In genomic region chr3:13190376-13190762, GRCh38 we compare ENCODE assay signal across 1 cellular context.
TF ChIP-seq lines count a peak whose summit lies in the region.

No MANE protein-coding gene starts in this region.

TF ChIP-seq in HepG2, 621 proteins besides CTCF, POLR2A, EP300 and RAD21 (continued from another document and continues in another):
- TF ChIP-seq ZNF770 (CRISPR knock-in tag; IDR thresholded peaks at IDR 0.05) = no peak
- TF ChIP-seq USF2 (IDR thresholded peaks at IDR 0.05; ENCODE audit: low read depth, low read length) = no peak
- no peak for TF ChIP-seq USF2 (CRISPR knock-in tag; IDR thresholded peaks at IDR 0.05; ENCODE audit: borderline replicate concordance)
- no peak for TF ChIP-seq DR1 (CRISPR knock-in tag; IDR thresholded peaks at IDR 0.05)
- TF ChIP-seq HNF4A (CRISPR knock-in tag; IDR thresholded peaks at IDR 0.05) = peak; percentile 21; the same call in 1 of the 2 replicates
- TF ChIP-seq BRCA1 (CRISPR knock-in tag; IDR thresholded peaks at IDR 0.05) = no peak
- TF ChIP-seq HMG20A (CRISPR knock-in tag; IDR thresholded peaks at IDR 0.05; ENCODE audit: borderline replicate concordance) = peak; percentile 38; the same call in 1 of the 2 replicates
- no peak for TF ChIP-seq MATR3 (CRISPR knock-in tag; IDR thresholded peaks at IDR 0.05)
- peak; percentile 45; the same call in 1 of the 2 replicates for TF ChIP-seq ETV5 (CRISPR knock-in tag; IDR thresholded peaks at IDR 0.05; ENCODE audit: borderline replicate concordance)
- TF ChIP-seq RARA (CRISPR knock-in tag; IDR thresholded peaks at IDR 0.05) = peak; percentile 98
- TF ChIP-seq PAXIP1 (CRISPR knock-in tag; conservative IDR thresholded peaks at IDR 0.05) = 0 out of 2 replicates have a peak, but pooled peaks have one; percentile 1
- TF ChIP-seq MED1 (CRISPR knock-in tag; IDR thresholded peaks at IDR 0.05) = peak; percentile 52
- no peak for TF ChIP-seq DMTF1 (CRISPR knock-in tag; IDR thresholded peaks at IDR 0.05)
- TF ChIP-seq ZNF572 (CRISPR knock-in tag; IDR thresholded peaks at IDR 0.05) = no peak
- no peak for TF ChIP-seq ADNP (CRISPR knock-in tag; IDR thresholded peaks at IDR 0.05)
- TF ChIP-seq MAFF (IDR thresholded peaks at IDR 0.05; ENCODE audit: low read depth, low read length) = no peak
- TF ChIP-seq THAP11 (CRISPR knock-in tag; IDR thresholded peaks at IDR 0.05) = peak; percentile 26; the same call in 1 of the 2 replicates
- TF ChIP-seq KLF15 (CRISPR knock-in tag; IDR thresholded peaks at IDR 0.05; ENCODE audit: borderline replicate concordance) = no peak
- peak; percentile 91 for TF ChIP-seq ZNF362 (CRISPR knock-in tag; IDR thresholded peaks at IDR 0.05; ENCODE audit: borderline replicate concordance)
- TF ChIP-seq TEAD3 (CRISPR knock-in tag; optimal IDR thresholded peaks at IDR 0.05; ENCODE audit: borderline replicate concordance) = peak; percentile 36
- TF ChIP-seq KIAA2018 (CRISPR knock-in tag; IDR thresholded peaks at IDR 0.05; ENCODE audit: borderline replicate concordance) = no peak
- peak; percentile 74; the same call in 1 of the 2 replicates for TF ChIP-seq RXRA (CRISPR knock-in tag; IDR thresholded peaks at IDR 0.05)
- no peak for TF ChIP-seq ZNF598 (CRISPR knock-in tag; IDR thresholded peaks at IDR 0.05; ENCODE audit: borderline replicate concordance)
- no peak for TF ChIP-seq TEF (CRISPR knock-in tag; IDR thresholded peaks at IDR 0.05)
- TF ChIP-seq ZBED4 (CRISPR knock-in tag; IDR thresholded peaks at IDR 0.05; ENCODE audit: borderline replicate concordance) = no peak
- peak; percentile 67 for TF ChIP-seq PPARG (CRISPR knock-in tag; conservative IDR thresholded peaks at IDR 0.05)
- TF ChIP-seq NR2F6 (IDR thresholded peaks at IDR 0.05) = peak; percentile 91
- peak; percentile 87 for TF ChIP-seq NR2F6 (CRISPR knock-in tag; IDR thresholded peaks at IDR 0.05)
- peak; percentile 47; the same call in 1 of the 2 replicates for TF ChIP-seq FOXK1 (CRISPR knock-in tag; IDR thresholded peaks at IDR 0.05; ENCODE audit: borderline replicate concordance, low read depth)
- TF ChIP-seq ZNF207 (IDR thresholded peaks at IDR 0.05; ENCODE audit: borderline replicate concordance) = no peak
- no peak for TF ChIP-seq FOSL1 (CRISPR knock-in tag; IDR thresholded peaks at IDR 0.05; ENCODE audit: borderline replicate concordance)
- peak; percentile 17; the same call in 1 of the 2 replicates for TF ChIP-seq TCF7 (IDR thresholded peaks at IDR 0.05; ENCODE audit: low read depth)
- TF ChIP-seq SAP130 (CRISPR knock-in tag; IDR thresholded peaks at IDR 0.05; ENCODE audit: low read depth) = peak; percentile 68
